ENCODE assay signal across 21 cellular contexts in genomic region chr14:22841769-22842168, GRCh38. TPM values are rescaled to one million over a fixed set of nuclear protein-coding genes. Genes with fewer than 3 reads are reported as not detected.
DNase-seq lines count a peak whose midpoint lies in the region; ATAC-seq, FAIRE-seq and TF ChIP-seq lines count a peak whose summit lies in the region.
"Had no signal": no experiment of that assay in that cellular context is flagged by ENCODE, and none has a peak within 500 bp of the region (broad histone marks: within the 10 kb centered on the region; RNA-seq: fewer than 3 reads in every experiment).

No MANE protein-coding gene starts in this region.

- TF ChIP-seq POLR2A in K562 (conservative IDR thresholded peaks at IDR 0.05) (no peak), vagina (IDR thresholded peaks at IDR 0.05) (no peak)

- intact Hi-C loops in K562 (cut with micrococcal nuclease), result no loop called here
- intact Hi-C loops in vagina (cut with DNase I), result no loop called here

- H4K8ac ChIP-seq in mesenchymal stem cell (ENCODE audit: low read length), result no peak overlapping the region

- in situ Hi-C loops in K562 (cut with MboI), result loop anchor here (10.0 kb wide), 2 partner anchors 187 to 277 kb away; no protein-coding TSS in a partner anchor

- H3K79me2 ChIP-seq in K562 (ENCODE audit: control insufficient read depth, insufficient read depth, low read length), result no peaks in the 10 kb centered on the region

- no peaks in the 10 kb centered on the region for H3K9me3 Mint-ChIP-seq in activated CD8-positive, alpha-beta T cell treated with anti-CD3 and anti-CD28 coated beads, Interleukin-2, amount 10 ng/mL, durations not matched to agents 7 days and 5 days (ENCODE audit: insufficient read depth)
- H3K9me3 Mint-ChIP-seq: activated T-helper 17 cell treated with anti-CD3 and anti-CD28 coated beads, Interleukin-2, amount 50 U/mL, for 72 hours; H9; stimulated activated naive B cell treated with anti-CD40 and anti-IgM and Interleukin-4, amounts not matched to agents 10 μg/mL and 1 μg/mL and 100 μg/mL, for 72 hours had no signal

- TF ChIP-seq CTCF in K562 (IDR thresholded peaks at IDR 0.05 in 2 of 3, conservative IDR thresholded peaks at IDR 0.05 in 1 of 3; ENCODE audit: insufficient read depth in 2 of 3, low read depth in 1 of 3, low read length in 3 of 3) (no peak), vagina (IDR thresholded peaks at IDR 0.05) (no peak)

- peaks cover 4% of the 10 kb centered on the region for H3K36me3 Mint-ChIP-seq in activated CD8-positive, alpha-beta T cell treated with anti-CD3 and anti-CD28 coated beads, Interleukin-2, amount 10 ng/mL, durations not matched to agents 7 days and 5 days (ENCODE audit: low read depth)
- H3K36me3 Mint-ChIP-seq: activated naive CD8-positive, alpha-beta T cell had no signal

- CTCF ChIA-PET in K562 (lab: Yijun Ruan, JAX; ENCODE audit: low intra/inter-chr PET ratio), result interaction anchor here (1.0 kb wide), 1 partner anchor 12 kb away, joined by 3 read pairs; the partner anchor contains the start of gene MRPL52
- CTCF ChIA-PET in activated CD8-positive, alpha-beta T cell treated with anti-CD3 and anti-CD28 coated beads, Interleukin-2, amount 10 ng/mL, durations not matched to agents 7 days and 5 days (lab: Charles Lee), result interaction anchor here (1.7 to 4.5 kb wide), 2 partner anchors 14 to 18 kb away, joined by 4 to 36 read pairs; no protein-coding TSS in a partner anchor

- H4K91ac ChIP-seq in mesenchymal stem cell (ENCODE audit: low read length), result no peak overlapping the region

- no peak for FAIRE-seq in K562 (lab: Jason Lieb, UNC)
- FAIRE-seq: small intestine had no signal

- peaks cover 14% of the 10 kb centered on the region for H3K27me3 Mint-ChIP-seq in activated CD8-positive, alpha-beta T cell treated with anti-CD3 and anti-CD28 coated beads, Interleukin-2, amount 10 ng/mL, durations not matched to agents 7 days and 5 days (ENCODE audit: low read depth)

- no peak overlapping the region for H3K14ac ChIP-seq in mesenchymal stem cell (ENCODE audit: low read length in 2 of 2)

- H2BK12ac ChIP-seq in mesenchymal stem cell (ENCODE audit: low read length in 2 of 2), result no peak overlapping the region

- no peak overlapping the region for H2BK15ac ChIP-seq in mesenchymal stem cell (ENCODE audit: low read depth, poor library complexity, severe bottlenecking)

- H3K4me3 ChIP-seq in K562 (no peak overlapping the region), mesenchymal stem cell (ENCODE audit: insufficient read depth in 1 of 2, low read depth in 1 of 2, low read length in 2 of 2) (peak overlapping the region in 1 of 2 experiments; percentile 15), vagina (no peak overlapping the region)
- H3K4me3 ChIP-seq: lung had no signal

- H3K4me1 Mint-ChIP-seq in activated CD8-positive, alpha-beta T cell treated with anti-CD3 and anti-CD28 coated beads, Interleukin-2, amount 10 ng/mL, durations not matched to agents 7 days and 5 days (ENCODE audit: low read depth), result peaks cover 23% of the 10 kb centered on the region

- H3K4ac ChIP-seq in mesenchymal stem cell (ENCODE audit: low read depth in 1 of 2, low read length in 2 of 2), result no peak overlapping the region

- H2AFZ ChIP-seq in K562 (ENCODE audit: low read depth, low read length) (no peak overlapping the region), mesenchymal stem cell (ENCODE audit: low read depth, low read length) (no peak overlapping the region)

- POLR2A ChIA-PET in K562 (lab: Yijun Ruan, JAX), result interaction anchor here (0.8 to 1.5 kb wide), 2 partner anchors 17 to 79 kb away, joined by 3 to 8 read pairs; no protein-coding TSS in a partner anchor
- POLR2A ChIA-PET in activated CD8-positive, alpha-beta T cell treated with anti-CD3 and anti-CD28 coated beads, Interleukin-2, amount 10 ng/mL, durations not matched to agents 7 days and 5 days (lab: Charles Lee), result interaction anchor here (0.8 kb wide), 1 partner anchor 12 kb away, joined by 6 read pairs; no protein-coding TSS in a partner anchor

- BruUV-seq in K562 (replicated peaks; lab: Mats Ljungman, UMichigan), result no TSS peak

- no peak overlapping the region for H3K27ac ChIP-seq in K562 (ENCODE audit: extremely low read depth, low read depth, low read length)
- no peak overlapping the region for H3K27ac ChIP-seq in mesenchymal stem cell (ENCODE audit: low read length, poor library complexity, severe bottlenecking)
- H3K27ac ChIP-seq in vagina, result peak overlapping the region; percentile 96

- H3K23ac ChIP-seq in mesenchymal stem cell (ENCODE audit: low read length in 2 of 2), result no peak overlapping the region

- H3K4me1 ChIP-seq in K562 (replicated peaks in 1 of 2; ENCODE audit: control insufficient read depth in 2 of 2, insufficient read depth in 2 of 2, low read length in 2 of 2) (peaks cover 0 to 22% of the 10 kb centered on the region in 2 experiments; a peak in 2 of 5 replicates), mesenchymal stem cell (ENCODE audit: control insufficient read depth, insufficient read depth, low read depth, low read length) (peaks cover 29% of the 10 kb centered on the region), vagina (peaks cover 87% of the 10 kb centered on the region)

- TF ChIP-seq EP300 in K562 (IDR thresholded peaks at IDR 0.05; ENCODE audit: low read length), result no peak

- no peaks in the 10 kb centered on the region for H3K9me1 ChIP-seq in K562 (ENCODE audit: control insufficient read depth, insufficient read depth, low read length)

- no peak overlapping the region for H2AK5ac ChIP-seq in mesenchymal stem cell (ENCODE audit: low read length, severe bottlenecking)

- H3K27me3 ChIP-seq in K562 (ENCODE audit: control insufficient read depth in 2 of 2, insufficient read depth in 2 of 2, low read length in 2 of 2), result no peaks in the 10 kb centered on the region
- H3K27me3 ChIP-seq in mesenchymal stem cell (ENCODE audit: control insufficient read depth in 1 of 2, insufficient read depth in 1 of 2, low read length in 2 of 2), result no peaks in the 10 kb centered on the region
- H3K27me3 ChIP-seq in vagina, result no peaks in the 10 kb centered on the region

- DNase-seq in K562 (ENCODE audit: extremely low read depth in 1 of 4, low spot score in 3 of 4) (no peak), mesenchymal stem cell (no peak), vagina (ENCODE audit: extremely low spot score in 2 of 2) (no peak), HUDEP-2 (lab: John Stamatoyannopoulos, UW; ENCODE audit: unreplicated experiment in 76 of 76) (no peak)
- no peak for DNase-seq in activated CD8-positive, alpha-beta T cell treated with anti-CD3 and anti-CD28 coated beads, Interleukin-2, amount 10 ng/mL, durations not matched to agents 7 days and 5 days
- DNase-seq: activated CD4-positive, alpha-beta T cell treated with anti-CD3 and anti-CD28 coated beads, Interleukin-2, amount 50 U/mL, for 1 hour; AML-193; effector memory CD4-positive, alpha-beta T cell; GF-D8; glutamatergic neuron; H9; NCI-H1694 treated with DMSO at 0.1 percent for 48 hours; NCI-H2171 treated with DMSO at 0.1 percent for 48 hours; NCI-H526; small intestine; stimulated activated naive B cell treated with anti-CD40 and anti-IgM and Interleukin-4, amounts not matched to agents 10 μg/mL and 1 μg/mL and 100 μg/mL, for 72 hours had no signal

- H3K4me2 ChIP-seq in K562 (ENCODE audit: insufficient read depth, low read length), result no peak overlapping the region
- H3K4me2 ChIP-seq in mesenchymal stem cell (ENCODE audit: low read length, poor library complexity, severe bottlenecking), result no peak overlapping the region

- no peak overlapping the region for H3K27ac Mint-ChIP-seq in activated CD8-positive, alpha-beta T cell treated with anti-CD3 and anti-CD28 coated beads, Interleukin-2, amount 10 ng/mL, durations not matched to agents 7 days and 5 days
- H3K27ac Mint-ChIP-seq: activated naive CD8-positive, alpha-beta T cell; activated T-helper 17 cell treated with anti-CD3 and anti-CD28 coated beads, Interleukin-2, amount 50 U/mL, for 72 hours; stimulated activated naive B cell treated with anti-CD40 and anti-IgM and Interleukin-4, amounts not matched to agents 10 μg/mL and 1 μg/mL and 100 μg/mL, for 72 hours had no signal

- H3K4me3 Mint-ChIP-seq in activated CD8-positive, alpha-beta T cell treated with anti-CD3 and anti-CD28 coated beads, Interleukin-2, amount 10 ng/mL, durations not matched to agents 7 days and 5 days, result no peak overlapping the region
- H3K4me3 Mint-ChIP-seq: activated naive CD8-positive, alpha-beta T cell; activated T-helper 17 cell treated with anti-CD3 and anti-CD28 coated beads, Interleukin-2, amount 50 U/mL, for 72 hours; H9; stimulated activated naive B cell treated with anti-CD40 and anti-IgM and Interleukin-4, amounts not matched to agents 10 μg/mL and 1 μg/mL and 100 μg/mL, for 72 hours had no signal

- 51% methylated on average over 8 of the region's 8 CpGs for WGBS in K562 (ENCODE audit: insufficient coverage, low coverage, missing lambda C conversion rate)
- over 99% methylated on average over 8 of the region's 8 CpGs for WGBS in mesenchymal stem cell

- no peak overlapping the region for H3K18ac ChIP-seq in mesenchymal stem cell (ENCODE audit: low read depth in 1 of 2, low read length in 2 of 2)

- H2BK5ac ChIP-seq in mesenchymal stem cell (ENCODE audit: low read depth, low read length, poor library complexity, severe bottlenecking), result no peak overlapping the region

- H3K36me3 ChIP-seq in K562 (ENCODE audit: control insufficient read depth, insufficient read depth, low read length) (no peaks in the 10 kb centered on the region), mesenchymal stem cell (ENCODE audit: control insufficient read depth in 1 of 2, insufficient read depth in 2 of 2, low read depth in 1 of 2, low read length in 2 of 2) (peaks cover 69 to 82% of the 10 kb centered on the region in 2 experiments), vagina (peaks cover 6 to 60% of the 10 kb centered on the region in 2 donors)

- H3K9me3 ChIP-seq in K562 (replicated peaks; ENCODE audit: control insufficient read depth, insufficient read depth, low read depth, low read length) (no peaks in the 10 kb centered on the region), mesenchymal stem cell (ENCODE audit: control insufficient read depth, low read length) (no peaks in the 10 kb centered on the region), vagina (no peaks in the 10 kb centered on the region)

- H2BK120ac ChIP-seq in mesenchymal stem cell (ENCODE audit: low read depth, low read length), result no peak overlapping the region

- no peaks in the 10 kb centered on the region for H4K20me1 ChIP-seq in K562 (replicated peaks; ENCODE audit: control insufficient read depth, insufficient read depth, low read length)

- H3K9ac ChIP-seq in K562 (ENCODE audit: insufficient read depth in 1 of 2, low read depth in 2 of 2, low read length in 2 of 2), result peak overlapping the region in 1 of 2 experiments; percentile 43; a peak in 2 of 4 replicates
- peak overlapping the region; percentile 100 for H3K9ac ChIP-seq in mesenchymal stem cell (ENCODE audit: low read length)

- peaks cover 25% of the 10 kb centered on the region for H3K79me1 ChIP-seq in mesenchymal stem cell (replicated peaks; ENCODE audit: low read length, poor library complexity, severe bottlenecking)

- no peak for TF ChIP-seq RAD21 in K562 (CRISPR knock-in tag; conservative IDR thresholded peaks at IDR 0.05 in 1 of 2, IDR thresholded peaks at IDR 0.05 in 1 of 2)

- ATAC-seq in K562, result no peak
- no peak for ATAC-seq in activated CD8-positive, alpha-beta T cell treated with anti-CD3 and anti-CD28 coated beads, Interleukin-2, amount 10 ng/mL, durations not matched to agents 7 days and 5 days
- ATAC-seq: activated T-helper 17 cell treated with anti-CD3 and anti-CD28 coated beads, Interleukin-2, amount 50 U/mL, for 72 hours; SK-N-SH treated with all-trans-retinoic acid at 6 μM for 48 hours; stimulated activated naive B cell treated with anti-CD40 and anti-IgM and Interleukin-4, amounts not matched to agents 10 μg/mL and 1 μg/mL and 100 μg/mL, for 72 hours had no signal

RNA-seq across cellular contexts. Expression of gene MMP14, which starts 5.4 kb away (rescaled TPM):
- total RNA-seq in K562 (2011; cell fraction: chromatin; rRNA removed; ENCODE audit: low replicate concordance), result 9.3 and 17.2 TPM in 2 replicates
- 8.4 and 8.8 TPM in 2 replicates for total RNA-seq in K562 (2011; cell fraction: nucleolus; rRNA removed)
- 7.2 and 9.0 TPM in 2 replicates for total RNA-seq in K562 (2011; cell fraction: nucleoplasm; rRNA removed)
- total RNA-seq in K562 (2014; rRNA removed) (0.36 and 0.65 TPM in 2 replicates), K562 (2014; rRNA removed; fragmentation: Illumina TruSeq; extraction: Trizol) (0.51 and 0.80 TPM in 2 replicates), K562 (2015; rRNA removed; fragmentation: Illumina TruSeq; extraction: Trizol) (0.94 and 0.98 TPM in 2 replicates), K562 (2021) (2.3 and 4.5 TPM in 2 replicates), vagina (187 TPM)
- polyA plus RNA-seq in K562 (2011; rRNA removed) (2.1 and 2.9 TPM in 2 replicates), K562 (2014; fragmentation: Illumina TruSeq; extraction: Trizol) (1.2 and 1.3 TPM in 2 replicates), K562 (2014; fragmentation: Nextera tagmentation; extraction: Ambion mirVana) (not detected), K562 (2014; rRNA removed) (2.8 and 5.8 TPM in 2 replicates)
- polyA plus RNA-seq in K562 (2011; cell fraction: cytosol; rRNA removed), result 3.2 and 3.4 TPM in 2 replicates
- polyA plus RNA-seq in K562 (2011; cell fraction: nucleus; rRNA removed), result 15.7 and 30.4 TPM in 2 replicates
- polyA plus RNA-seq in K562 (2012), result 1.5 and 4.9 TPM in 2 replicates
- 0.35 and 0.39 TPM in 2 replicates for polyA minus RNA-seq in K562 (2011; rRNA and poly(A)+ RNA removed)
- polyA minus RNA-seq in K562 (2011; cell fraction: cytosol; rRNA and poly(A)+ RNA removed), result 1.0 TPM in 1 of 2 replicates, not detected in the other
- 2.0 and 2.6 TPM in 2 replicates for polyA minus RNA-seq in K562 (2011; cell fraction: nucleus; rRNA and poly(A)+ RNA removed)
- 1,343 TPM for polyA plus RNA-seq in mesenchymal stem cell (2013, experiment 1 of 2)
- 1,238 TPM for polyA plus RNA-seq in mesenchymal stem cell (2013, experiment 2 of 2)
- total RNA-seq in activated CD8-positive, alpha-beta T cell treated with anti-CD3 and anti-CD28 coated beads, Interleukin-2, amount 10 ng/mL, durations not matched to agents 7 days and 5 days, result 1 to 10 TPM; 1.8 to 2.4 TPM

RNA-seq across cellular contexts. Expression of gene MRPL52, which starts 12.1 kb away (rescaled TPM):
- 70.4 and 75.8 TPM in 2 replicates for total RNA-seq in K562 (2011; cell fraction: chromatin; rRNA removed; ENCODE audit: low replicate concordance)
- total RNA-seq in K562 (2011; cell fraction: nucleolus; rRNA removed), result 57.0 and 70.0 TPM in 2 replicates
- total RNA-seq in K562 (2011; cell fraction: nucleoplasm; rRNA removed), result 73.5 and 91.2 TPM in 2 replicates
- total RNA-seq in K562 (2014; rRNA removed) (161 and 168 TPM in 2 replicates), K562 (2014; rRNA removed; fragmentation: Illumina TruSeq; extraction: Trizol) (162 and 169 TPM in 2 replicates), K562 (2015; rRNA removed; fragmentation: Illumina TruSeq; extraction: Trizol) (169 and 170 TPM in 2 replicates), K562 (2021) (213 and 214 TPM in 2 replicates), vagina (68.0 TPM)
- polyA plus RNA-seq in K562 (2011; rRNA removed) (107 and 113 TPM in 2 replicates), K562 (2014; fragmentation: Illumina TruSeq; extraction: Trizol) (71.1 and 71.5 TPM in 2 replicates), K562 (2014; fragmentation: Nextera tagmentation; extraction: Ambion mirVana) (10 to 100 TPM; 56.5 to 79.8 TPM), K562 (2014; rRNA removed) (173 and 220 TPM in 2 replicates)
- polyA plus RNA-seq in K562 (2011; cell fraction: cytosol; rRNA removed), result 60.6 and 83.2 TPM in 2 replicates
- polyA plus RNA-seq in K562 (2011; cell fraction: nucleus; rRNA removed), result 55.8 and 68.8 TPM in 2 replicates
- polyA plus RNA-seq in K562 (2012), result 149 and 246 TPM in 2 replicates
- polyA minus RNA-seq in K562 (2011; rRNA and poly(A)+ RNA removed), result 24.4 and 36.8 TPM in 2 replicates
- 42.3 and 44.0 TPM in 2 replicates for polyA minus RNA-seq in K562 (2011; cell fraction: cytosol; rRNA and poly(A)+ RNA removed)
- 20.5 and 28.9 TPM in 2 replicates for polyA minus RNA-seq in K562 (2011; cell fraction: nucleus; rRNA and poly(A)+ RNA removed)
- polyA plus RNA-seq in mesenchymal stem cell (2013, experiment 1 of 2), result 219 TPM
- 222 TPM for polyA plus RNA-seq in mesenchymal stem cell (2013, experiment 2 of 2)
- 10 to 100 TPM; 93.9 to 97.3 TPM for total RNA-seq in activated CD8-positive, alpha-beta T cell treated with anti-CD3 and anti-CD28 coated beads, Interleukin-2, amount 10 ng/mL, durations not matched to agents 7 days and 5 days

RNA-seq across cellular contexts. Expression of gene SLC7A7, which starts 26.5 kb away (rescaled TPM):
- total RNA-seq in K562 (2011; cell fraction: chromatin; rRNA removed; ENCODE audit: low replicate concordance), result 0.69 and 0.76 TPM in 2 replicates
- total RNA-seq in K562 (2011; cell fraction: nucleolus; rRNA removed), result 0.33 and 0.53 TPM in 2 replicates
- 0.31 and 0.66 TPM in 2 replicates for total RNA-seq in K562 (2011; cell fraction: nucleoplasm; rRNA removed)
- 0.41 TPM in 1 of 2 replicates, not detected in the other for total RNA-seq in K562 (2014; rRNA removed)
- 0.07 TPM in 1 of 2 replicates, not detected in the other for total RNA-seq in K562 (2014; rRNA removed; fragmentation: Illumina TruSeq; extraction: Trizol)
- 0.11 and 0.14 TPM in 2 replicates for total RNA-seq in K562 (2015; rRNA removed; fragmentation: Illumina TruSeq; extraction: Trizol)
- total RNA-seq in K562 (2021), result 0.36 and 0.60 TPM in 2 replicates
- 0.38 and 0.45 TPM in 2 replicates for polyA plus RNA-seq in K562 (2011; rRNA removed)
- 0.27 TPM in 2 replicates for polyA plus RNA-seq in K562 (2011; cell fraction: cytosol; rRNA removed)
- polyA plus RNA-seq in K562 (2011; cell fraction: nucleus; rRNA removed), result 0.29 and 0.48 TPM in 2 replicates
- polyA plus RNA-seq in K562 (2012), result 0.20 and 0.80 TPM in 2 replicates
- polyA plus RNA-seq in K562 (2014; fragmentation: Illumina TruSeq; extraction: Trizol), result 0.22 and 0.46 TPM in 2 replicates
- polyA plus RNA-seq in K562 (2014; fragmentation: Nextera tagmentation; extraction: Ambion mirVana), result under 1 TPM; 0.24 to 0.32 TPM
- 0.68 and 1.0 TPM in 2 replicates for polyA plus RNA-seq in K562 (2014; rRNA removed)
- polyA minus RNA-seq in K562 (2011; rRNA and poly(A)+ RNA removed), result 0.27 and 0.39 TPM in 2 replicates
- not detected in 2 replicates for polyA minus RNA-seq in K562 (2011; cell fraction: cytosol; rRNA and poly(A)+ RNA removed)
- polyA minus RNA-seq in K562 (2011; cell fraction: nucleus; rRNA and poly(A)+ RNA removed), result not detected in 2 replicates
- 6.4 TPM for polyA plus RNA-seq in mesenchymal stem cell (2013, experiment 1 of 2)
- polyA plus RNA-seq in mesenchymal stem cell (2013, experiment 2 of 2), result 6.5 TPM
- 7.4 TPM for total RNA-seq in vagina
- total RNA-seq in activated CD8-positive, alpha-beta T cell treated with anti-CD3 and anti-CD28 coated beads, Interleukin-2, amount 10 ng/mL, durations not matched to agents 7 days and 5 days, result under 1 TPM in 1 of 2 experiments, not detected in 1; 0.23 TPM
- total RNA-seq: T-helper 2 cell treated with Interferon-gamma antibody and Interleukin-4, amounts not matched to agents 100 ng/mL and 5 ng/mL, for 36 hours had no signal

RNA-seq across cellular contexts. Expression of gene LRP10, which starts 29.8 kb away (rescaled TPM):
- 26.2 and 103 TPM in 2 replicates for total RNA-seq in K562 (2011; cell fraction: chromatin; rRNA removed; ENCODE audit: low replicate concordance)
- total RNA-seq in K562 (2011; cell fraction: nucleolus; rRNA removed), result 119 and 150 TPM in 2 replicates
- total RNA-seq in K562 (2011; cell fraction: nucleoplasm; rRNA removed), result 79.0 and 80.1 TPM in 2 replicates
- total RNA-seq in K562 (2014; rRNA removed) (10.9 and 14.9 TPM in 2 replicates), K562 (2014; rRNA removed; fragmentation: Illumina TruSeq; extraction: Trizol) (4.9 and 5.5 TPM in 2 replicates), K562 (2015; rRNA removed; fragmentation: Illumina TruSeq; extraction: Trizol) (6.9 and 8.1 TPM in 2 replicates), K562 (2021) (40.7 and 45.5 TPM in 2 replicates), vagina (137 TPM)
- polyA plus RNA-seq in K562 (2011; rRNA removed) (16.0 and 25.1 TPM in 2 replicates), K562 (2014; fragmentation: Illumina TruSeq; extraction: Trizol) (27.2 and 34.5 TPM in 2 replicates), K562 (2014; fragmentation: Nextera tagmentation; extraction: Ambion mirVana) (1 to 10 TPM; 1.3 to 2.3 TPM), K562 (2014; rRNA removed) (12.7 and 15.9 TPM in 2 replicates)
- 18.9 and 40.0 TPM in 2 replicates for polyA plus RNA-seq in K562 (2011; cell fraction: cytosol; rRNA removed)
- 17.1 and 30.2 TPM in 2 replicates for polyA plus RNA-seq in K562 (2011; cell fraction: nucleus; rRNA removed)
- polyA plus RNA-seq in K562 (2012), result 36.0 and 70.6 TPM in 2 replicates
- polyA minus RNA-seq in K562 (2011; rRNA and poly(A)+ RNA removed), result 15.2 and 24.3 TPM in 2 replicates
- polyA minus RNA-seq in K562 (2011; cell fraction: cytosol; rRNA and poly(A)+ RNA removed), result 36.7 and 48.5 TPM in 2 replicates
- 16.7 and 17.0 TPM in 2 replicates for polyA minus RNA-seq in K562 (2011; cell fraction: nucleus; rRNA and poly(A)+ RNA removed)
- 99.1 TPM for polyA plus RNA-seq in mesenchymal stem cell (2013, experiment 1 of 2)
- 101 TPM for polyA plus RNA-seq in mesenchymal stem cell (2013, experiment 2 of 2)
- total RNA-seq in activated CD8-positive, alpha-beta T cell treated with anti-CD3 and anti-CD28 coated beads, Interleukin-2, amount 10 ng/mL, durations not matched to agents 7 days and 5 days, result 10 to 100 TPM; 37.1 to 40.7 TPM

RNA-seq across cellular contexts. Expression of gene REM2, which starts 41.3 kb away (rescaled TPM):
- total RNA-seq in K562 (2011; cell fraction: chromatin; rRNA removed; ENCODE audit: low replicate concordance), result 1.2 and 3.0 TPM in 2 replicates
- total RNA-seq in K562 (2011; cell fraction: nucleolus; rRNA removed), result 3.0 and 3.8 TPM in 2 replicates
- total RNA-seq in K562 (2011; cell fraction: nucleoplasm; rRNA removed), result 2.4 and 2.7 TPM in 2 replicates
- total RNA-seq in K562 (2014; rRNA removed) (0.29 and 0.36 TPM in 2 replicates), K562 (2014; rRNA removed; fragmentation: Illumina TruSeq; extraction: Trizol) (0.18 and 0.51 TPM in 2 replicates), K562 (2015; rRNA removed; fragmentation: Illumina TruSeq; extraction: Trizol) (0.25 and 0.34 TPM in 2 replicates), K562 (2021) (0.40 and 0.69 TPM in 2 replicates), vagina (3.9 TPM)
- polyA plus RNA-seq in K562 (2011; rRNA removed) (0.91 and 1.0 TPM in 2 replicates), K562 (2014; fragmentation: Illumina TruSeq; extraction: Trizol) (0.21 and 0.25 TPM in 2 replicates), K562 (2014; fragmentation: Nextera tagmentation; extraction: Ambion mirVana) (under 1 TPM; 0.38 to 0.50 TPM), K562 (2014; rRNA removed) (0.20 and 0.97 TPM in 2 replicates)
- 0.40 and 0.47 TPM in 2 replicates for polyA plus RNA-seq in K562 (2011; cell fraction: cytosol; rRNA removed)
- 1.2 and 2.3 TPM in 2 replicates for polyA plus RNA-seq in K562 (2011; cell fraction: nucleus; rRNA removed)
- 0.82 and 1.1 TPM in 2 replicates for polyA plus RNA-seq in K562 (2012)
- 0.32 and 0.48 TPM in 2 replicates for polyA minus RNA-seq in K562 (2011; rRNA and poly(A)+ RNA removed)
- polyA minus RNA-seq in K562 (2011; cell fraction: cytosol; rRNA and poly(A)+ RNA removed), result not detected in 2 replicates
- 0.81 and 1.9 TPM in 2 replicates for polyA minus RNA-seq in K562 (2011; cell fraction: nucleus; rRNA and poly(A)+ RNA removed)
- 0.10 TPM for polyA plus RNA-seq in mesenchymal stem cell (2013, experiment 1 of 2)
- polyA plus RNA-seq in mesenchymal stem cell (2013, experiment 2 of 2), result 0.10 TPM
- under 1 TPM; 0.21 to 0.61 TPM for total RNA-seq in activated CD8-positive, alpha-beta T cell treated with anti-CD3 and anti-CD28 coated beads, Interleukin-2, amount 10 ng/mL, durations not matched to agents 7 days and 5 days

Comparison
In these comparisons a context has a peak if more than half of its experiments do, and no peak if none do; other contexts are left out.
1. RNA of gene MMP14, which starts 5.4 kb away (total RNA-seq): 187 TPM in vagina (single experiment); 1.8 to 2.4 TPM in activated CD8-positive, alpha-beta T cell treated with anti-CD3 and anti-CD28 coated beads, Interleukin-2, amount 10 ng/mL, durations not matched to agents 7 days and 5 days and 0.36 to 17.2 TPM in K562; every median in the first group is over 10 times any median in the second.